In the genomic region with DNA sequence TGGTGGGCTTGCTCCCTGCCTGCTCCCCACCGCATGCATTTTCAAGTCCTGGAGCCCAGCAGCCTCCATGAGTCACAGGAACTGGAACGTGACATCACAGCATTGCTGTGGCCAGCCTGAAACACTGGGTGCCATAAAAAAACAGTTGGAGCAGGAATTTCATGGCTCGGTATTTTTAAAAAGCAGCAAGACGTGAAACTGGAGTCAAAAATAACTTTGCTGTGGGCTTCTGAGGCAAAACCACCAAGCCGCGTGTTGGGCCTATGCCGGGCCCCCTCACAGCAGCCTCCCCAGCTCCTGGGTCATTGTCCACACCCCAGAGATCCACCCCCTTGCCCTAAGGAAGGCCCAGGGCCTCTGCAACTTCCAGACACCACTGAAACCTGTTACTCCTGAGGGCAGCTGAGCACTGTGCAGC, we compare ENCODE assay signal across 9 cellular contexts. TPM values are rescaled to one million over a fixed set of nuclear protein-coding genes. Genes with fewer than 3 reads are reported as not detected.
DNase-seq lines count a peak whose midpoint lies in the region; ATAC-seq, FAIRE-seq and TF ChIP-seq lines count a peak whose summit lies in the region.
"Had no signal": no experiment of that assay in that cellular context is flagged by ENCODE, and none has a peak within 500 bp of the region (broad histone marks: within the 10 kb centered on the region; RNA-seq: fewer than 3 reads in every experiment).

No MANE protein-coding gene starts in this region.

- H3K36me3 Mint-ChIP-seq in chondrocyte (ENCODE audit: low read depth), result no peaks in the 10 kb centered on the region
- H3K36me3 Mint-ChIP-seq in naive thymus-derived CD4-positive, alpha-beta T cell, result no peaks in the 10 kb centered on the region

- H3K27me3 Mint-ChIP-seq in chondrocyte (ENCODE audit: low read depth), result no peaks in the 10 kb centered on the region
- no peaks in the 10 kb centered on the region for H3K27me3 Mint-ChIP-seq in naive thymus-derived CD4-positive, alpha-beta T cell

- peak overlapping the region; percentile 97 for H4K91ac ChIP-seq in IMR-90 (ENCODE audit: insufficient read depth, low read depth, low read length)

- H3K4me1 ChIP-seq in IMR-90 (ENCODE audit: control insufficient read depth, insufficient read depth, low read length) (peaks cover 50% of the 10 kb centered on the region), HepG2 (ENCODE audit: insufficient read depth, low read length) (peaks cover 53% of the 10 kb centered on the region), upper lobe of left lung (peaks cover 30 to 48% (median 39%) of the 10 kb centered on the region in 4 donors)
- H3K4me1 ChIP-seq in naive thymus-derived CD4-positive, alpha-beta T cell (ENCODE audit: control insufficient read depth in 2 of 2, insufficient read depth in 2 of 2, low read length in 2 of 2), result peaks cover 0 to 5% of the 10 kb centered on the region in 2 donors

- DNase-seq in IMR-90, result peak; percentile 92
- peak; percentile 42 for DNase-seq in chondrocyte (ENCODE audit: low spot score)
- DNase-seq in HepG2 (ENCODE audit: low spot score), result no peak
- DNase-seq in upper lobe of left lung, result no peak
- DNase-seq in activated CD4-positive, CD25-positive, alpha-beta regulatory T cell (lab: John Stamatoyannopoulos, UW), result no peak
- DNase-seq in naive thymus-derived CD4-positive, alpha-beta T cell, result no peak

- intact Hi-C loops in IMR-90 (cut with micrococcal nuclease), result loop anchor here (2.0 kb wide), 1 partner anchor 33 kb away; the partner anchor contains the start of gene DUSP7
- intact Hi-C loops in HepG2 (cut with micrococcal nuclease; ENCODE audit: unreplicated experiment), result no loop called here
- intact Hi-C loops in naive thymus-derived CD4-positive, alpha-beta T cell (cut with micrococcal nuclease), result no loop called here

- 0% methylated on average over 1 of the region's 7 CpGs; no CpG with 5 or more reads in 1 of the 2 experiments for WGBS in IMR-90 (ENCODE audit: extremely low coverage in 2 of 2, insufficient read length in 1 of 2), 2 experiments
- 91% methylated on average over 6 of the region's 7 CpGs for WGBS in HepG2 (ENCODE audit: low lambda C conversion rate)
- WGBS in upper lobe of left lung, 2 donors, result 75 to 85% methylated on average over 7 of the region's 7 CpGs

- no peak for TF ChIP-seq EP300 in HepG2 (IDR thresholded peaks at IDR 0.05; ENCODE audit: low read depth in 2 of 2, low read length in 2 of 2)
- TF ChIP-seq EP300 in HepG2 (CRISPR knock-in tag; IDR thresholded peaks at IDR 0.05; ENCODE audit: borderline replicate concordance), result no peak
- TF ChIP-seq EP300 in upper lobe of left lung (IDR thresholded peaks at IDR 0.05), result no peak

- H4K5ac ChIP-seq in IMR-90 (ENCODE audit: low read depth, low read length), result peak overlapping the region; percentile 62

- H3K9ac ChIP-seq in IMR-90 (ENCODE audit: low read depth, low read length), result peak overlapping the region; percentile 41
- H3K9ac ChIP-seq in HepG2 (ENCODE audit: insufficient read depth, low read depth, low read length), result no peak overlapping the region
- H3K9ac ChIP-seq: KMS-11 had no signal

- H4K20me1 ChIP-seq in IMR-90 (ENCODE audit: insufficient read depth, low read length) (peaks cover 4% of the 10 kb centered on the region; the same call in 1 of the 2 replicates), HepG2 (ENCODE audit: insufficient read depth, low read length) (no peaks in the 10 kb centered on the region)

- BruUV-seq in IMR-90 (replicated peaks; lab: Mats Ljungman, UMichigan) (no TSS peak), HepG2 (replicated peaks; lab: Mats Ljungman, UMichigan) (no TSS peak)

- H3K27ac ChIP-seq in IMR-90 (ENCODE audit: insufficient read depth, low read length) (peak overlapping the region; percentile 89), HepG2 (ENCODE audit: extremely low read length, insufficient read depth, low read length) (no peak overlapping the region), upper lobe of left lung (peak overlapping the region; percentile 62 to 72 (median 69))
- no peak overlapping the region for H3K27ac ChIP-seq in naive thymus-derived CD4-positive, alpha-beta T cell (ENCODE audit: low read depth, low read length)
- H3K27ac ChIP-seq: KMS-11 had no signal

- TF ChIP-seq POLR2A in IMR-90 (IDR thresholded peaks at IDR 0.05; ENCODE audit: low read depth, low read length), result no peak
- TF ChIP-seq POLR2A in HepG2 (IDR thresholded peaks at IDR 0.05; ENCODE audit: insufficient read depth in 1 of 2, low read depth in 2 of 2, low read length in 2 of 2), result no peak
- TF ChIP-seq POLR2A in upper lobe of left lung (IDR thresholded peaks at IDR 0.05), result no peak

- H2AK5ac ChIP-seq in IMR-90 (ENCODE audit: low read depth, low read length), result peak overlapping the region; percentile 96

- H3K56ac ChIP-seq in IMR-90 (ENCODE audit: extremely low read depth, insufficient read depth, low read length), result peak overlapping the region; percentile 40; the same call in 1 of the 2 replicates

- peak overlapping the region; percentile 87 for H2BK20ac ChIP-seq in IMR-90 (ENCODE audit: low read depth, low read length)

- no peak overlapping the region; the same call in 1 of the 2 replicates for H3K4me2 ChIP-seq in IMR-90 (ENCODE audit: low read depth, low read length)
- no peak overlapping the region for H3K4me2 ChIP-seq in HepG2 (ENCODE audit: low read depth, low read length)
- H3K4me2 ChIP-seq: KMS-11 had no signal

- TF ChIP-seq CTCF in IMR-90 (conservative IDR thresholded peaks at IDR 0.05; ENCODE audit: low read depth, low read length) (no peak), chondrocyte (IDR thresholded peaks at IDR 0.05) (no peak), HepG2 (CRISPR knock-in tag; IDR thresholded peaks at IDR 0.05) (no peak), upper lobe of left lung (IDR thresholded peaks at IDR 0.05) (no peak)

- H3K9me3 Mint-ChIP-seq in chondrocyte (ENCODE audit: low read depth), result no peaks in the 10 kb centered on the region
- no peaks in the 10 kb centered on the region for H3K9me3 Mint-ChIP-seq in naive thymus-derived CD4-positive, alpha-beta T cell

- H3K9me3 ChIP-seq in IMR-90 (ENCODE audit: control insufficient read depth, insufficient read depth, low read length) (no peaks in the 10 kb centered on the region), HepG2 (ENCODE audit: low read length) (no peaks in the 10 kb centered on the region), upper lobe of left lung (no peaks in the 10 kb centered on the region)
- H3K9me3 ChIP-seq in naive thymus-derived CD4-positive, alpha-beta T cell (ENCODE audit: control insufficient read depth in 2 of 3, low read length in 3 of 3), result no peaks in the 10 kb centered on the region

- peak overlapping the region; percentile 94 for H3K4ac ChIP-seq in IMR-90 (ENCODE audit: low read depth, low read length)

- H3K14ac ChIP-seq in IMR-90 (replicated peaks; ENCODE audit: low read depth, low read length), result peak overlapping the region; percentile 66

- H2BK15ac ChIP-seq in IMR-90 (ENCODE audit: low read depth, low read length), result peak overlapping the region; percentile 82; the same call in 2 of the 3 replicates

- peak overlapping the region; percentile 92 for H2BK5ac ChIP-seq in IMR-90 (ENCODE audit: low read depth, low read length, poor library complexity, severe bottlenecking)

- peak overlapping the region; percentile 93 for H2BK120ac ChIP-seq in IMR-90 (ENCODE audit: low read depth, low read length)

- CTCF ChIA-PET in IMR-90 (lab: Yijun Ruan, JAX), result no interaction called here
- CTCF ChIA-PET in HepG2 (lab: Yijun Ruan, JAX; ENCODE audit: low intra/inter-chr PET ratio, low total read pairs), result no interaction called here
- CTCF ChIA-PET in naive thymus-derived CD4-positive, alpha-beta T cell (lab: Charles Lee), result no interaction called here

- dilution Hi-C loops in IMR-90 (cut with HindIII; ENCODE audit: low sequenced_read_pairs, unreplicated experiment), result no loop called here

- peak overlapping the region; percentile 87 to 90 for H4K8ac ChIP-seq in IMR-90 (ENCODE audit: low read depth in 2 of 2, low read length in 2 of 2)

- peak overlapping the region; percentile 74 for H3K18ac ChIP-seq in IMR-90 (ENCODE audit: low read depth, low read length)

- H2AFZ ChIP-seq in IMR-90 (replicated peaks; ENCODE audit: low read length, poor library complexity) (peak overlapping the region; percentile 76), HepG2 (ENCODE audit: low read length) (no peak overlapping the region)

- peak; percentile 13; the same call in 1 of the 2 replicates for TF ChIP-seq RAD21 in IMR-90 (IDR thresholded peaks at IDR 0.05; ENCODE audit: low read length)
- TF ChIP-seq RAD21 in HepG2 (CRISPR knock-in tag; IDR thresholded peaks at IDR 0.05), result no peak

- POLR2A ChIA-PET in IMR-90 (lab: Charles Lee; ENCODE audit: unreplicated experiment) (no interaction called here), HepG2 (lab: Yijun Ruan, JAX) (no interaction called here)
- POLR2A ChIA-PET in naive thymus-derived CD4-positive, alpha-beta T cell (lab: Charles Lee), result no interaction called here

- peaks cover 8 to 64% of the 10 kb centered on the region in 2 experiments; a peak in 3 of 4 replicates for H3K79me1 ChIP-seq in IMR-90 (ENCODE audit: low read depth in 1 of 2, low read length in 2 of 2)

- in situ Hi-C loops in IMR-90 (cut with MboI; ENCODE audit: low sequenced_read_pairs), result no loop called here
- in situ Hi-C loops in HepG2 (cut with HindIII; ENCODE audit: extremely low pct_ligation_motif_present, low pct_unique_long_range_greater_than_20kb), result no loop called here

- peak overlapping the region; percentile 81 for H3K23ac ChIP-seq in IMR-90 (ENCODE audit: low read depth, low read length)

- H2AK9ac ChIP-seq in IMR-90 (replicated peaks; ENCODE audit: low read depth, low read length, poor library complexity), result peak overlapping the region; percentile 86

- H3K9me1 ChIP-seq in IMR-90 (ENCODE audit: insufficient read depth, low read length), result peaks cover 71% of the 10 kb centered on the region

- H3K4me3 ChIP-seq in IMR-90 (ENCODE audit: insufficient read depth, low read depth, low read length), result no peak overlapping the region
- H3K4me3 ChIP-seq in HepG2 (replicated peaks in 1 of 3; ENCODE audit: insufficient read depth in 1 of 3, low read depth in 2 of 3, low read length in 3 of 3), result no peak overlapping the region
- no peak overlapping the region for H3K4me3 ChIP-seq in upper lobe of left lung
- H3K4me3 ChIP-seq in naive thymus-derived CD4-positive, alpha-beta T cell (ENCODE audit: low read length), result no peak overlapping the region

- H3K4me3 Mint-ChIP-seq in chondrocyte (ENCODE audit: unreplicated experiment), result no peak overlapping the region
- H3K4me3 Mint-ChIP-seq in naive thymus-derived CD4-positive, alpha-beta T cell, result no peak overlapping the region

- ATAC-seq in IMR-90 (ENCODE audit: low read depth) (peak; percentile 75), HepG2 (no peak), upper lobe of left lung (ENCODE audit: low FRiP score in 2 of 2) (peak in 1 of 2 donors; percentile 63), HG02571 (IDR thresholded peaks at IDR 0.05; ENCODE audit: unreplicated experiment) (no peak)
- ATAC-seq in naive thymus-derived CD4-positive, alpha-beta T cell, result no peak

- H3K79me2 ChIP-seq in HepG2 (ENCODE audit: insufficient read depth, low read length), result no peaks in the 10 kb centered on the region

- no peak for FAIRE-seq in HepG2 (lab: Jason Lieb, UNC)
- FAIRE-seq: GM19239 had no signal

- peaks cover 65% of the 10 kb centered on the region for H3K4me1 Mint-ChIP-seq in chondrocyte (ENCODE audit: low read depth)
- H3K4me1 Mint-ChIP-seq in naive thymus-derived CD4-positive, alpha-beta T cell, result peaks cover 11 to 30% (median 19%) of the 10 kb centered on the region in 7 donors

- no peaks in the 10 kb centered on the region for H3K27me3 ChIP-seq in IMR-90 (ENCODE audit: control insufficient read depth, insufficient read depth, low read length)
- no peaks in the 10 kb centered on the region for H3K27me3 ChIP-seq in HepG2 (ENCODE audit: control insufficient read depth in 1 of 2, insufficient read depth in 2 of 2, low read length in 2 of 2)
- no peaks in the 10 kb centered on the region for H3K27me3 ChIP-seq in upper lobe of left lung
- no peaks in the 10 kb centered on the region for H3K27me3 ChIP-seq in naive thymus-derived CD4-positive, alpha-beta T cell (ENCODE audit: control insufficient read depth in 2 of 2, insufficient read depth in 2 of 2, low read length in 2 of 2)

- H3K36me3 ChIP-seq in IMR-90 (ENCODE audit: control insufficient read depth, insufficient read depth, low read length), result no peaks in the 10 kb centered on the region
- peaks cover 0 to 14% of the 10 kb centered on the region in 2 experiments; a peak in 1 of 5 replicates for H3K36me3 ChIP-seq in HepG2 (replicated peaks in 1 of 2; ENCODE audit: control insufficient read depth in 1 of 2, insufficient read depth in 2 of 2, low read length in 2 of 2)
- H3K36me3 ChIP-seq in upper lobe of left lung, result no peaks in the 10 kb centered on the region
- no peaks in the 10 kb centered on the region for H3K36me3 ChIP-seq in naive thymus-derived CD4-positive, alpha-beta T cell (ENCODE audit: control insufficient read depth in 2 of 3, insufficient read depth in 3 of 3, low read length in 3 of 3)

- H3K27ac Mint-ChIP-seq in chondrocyte (ENCODE audit: unreplicated experiment), result peak overlapping the region; percentile 93
- no peak overlapping the region for H3K27ac Mint-ChIP-seq in naive thymus-derived CD4-positive, alpha-beta T cell

RNA-seq across cellular contexts. Expression of gene DUSP7, which starts 33.8 kb away (rescaled TPM):
- total RNA-seq in IMR-90 (2012; rRNA removed) (9.3 and 9.7 TPM in 2 replicates), chondrocyte (32.5 to 33.6 TPM (median 33.3 TPM) in 3 replicates), HepG2 (2016; rRNA removed; fragmentation: Illumina TruSeq; extraction: Trizol) (6.6 and 7.3 TPM in 2 replicates), upper lobe of left lung (10 to 100 TPM; 24.1 to 49.1 (median 35.3) TPM)
- polyA plus RNA-seq in IMR-90 (2012; rRNA removed) (24.0 and 27.8 TPM in 2 replicates), HepG2 (2011; rRNA removed) (8.7 and 8.8 TPM in 2 replicates)
- polyA plus RNA-seq in IMR-90 (2012; cell fraction: cytosol; rRNA removed), result 10.9 and 26.7 TPM in 2 replicates
- polyA plus RNA-seq in IMR-90 (2012; cell fraction: nucleus; rRNA removed; ENCODE audit: low replicate concordance), result 8.9 and 16.8 TPM in 2 replicates
- 4.7 and 5.1 TPM in 2 replicates for total RNA-seq in HepG2 (2016; cell fraction: cytosol; rRNA removed; fragmentation: Illumina TruSeq; extraction: Trizol; ENCODE audit: low read depth)
- 5.1 and 7.0 TPM in 2 replicates for total RNA-seq in HepG2 (2016; cell fraction: insoluble cytoplasmic fraction; rRNA removed; fragmentation: Illumina TruSeq; extraction: Trizol)
- 14.7 and 15.2 TPM in 2 replicates for total RNA-seq in HepG2 (2016; cell fraction: membrane; rRNA removed; fragmentation: Illumina TruSeq; extraction: Trizol)
- total RNA-seq in HepG2 (2016; cell fraction: nucleus; rRNA removed; fragmentation: Illumina TruSeq; extraction: Trizol), result 4.6 and 4.7 TPM in 2 replicates
- polyA plus RNA-seq in HepG2 (2011; cell fraction: cytosol; rRNA removed), result 8.3 and 10.5 TPM in 2 replicates
- polyA plus RNA-seq in HepG2 (2011; cell fraction: nucleus; rRNA removed), result 5.7 and 6.3 TPM in 2 replicates
- 2.9 and 3.4 TPM in 2 replicates for polyA plus RNA-seq in HepG2 (2012)
- polyA plus RNA-seq in HepG2 (2016; cell fraction: cytosol; fragmentation: Illumina TruSeq; extraction: Trizol; ENCODE audit: low read depth), result 7.5 and 8.7 TPM in 2 replicates
- 9.3 and 11.6 TPM in 2 replicates for polyA plus RNA-seq in HepG2 (2016; cell fraction: insoluble cytoplasmic fraction; fragmentation: Illumina TruSeq; extraction: Trizol; ENCODE audit: low read depth)
- 15.7 and 19.4 TPM in 2 replicates for polyA plus RNA-seq in HepG2 (2016; cell fraction: membrane; fragmentation: Illumina TruSeq; extraction: Trizol; ENCODE audit: low read depth)
- 7.9 and 8.3 TPM in 2 replicates for polyA plus RNA-seq in HepG2 (2016; cell fraction: nucleus; fragmentation: Illumina TruSeq; extraction: Trizol; ENCODE audit: insufficient read depth, low read depth)
- 31.6 and 87.2 TPM in 2 replicates for polyA minus RNA-seq in HepG2 (2011; rRNA and poly(A)+ RNA removed; ENCODE audit: low replicate concordance)
- 8.1 and 9.1 TPM in 2 replicates for polyA minus RNA-seq in HepG2 (2011; cell fraction: cytosol; rRNA and poly(A)+ RNA removed)
- 4.6 and 5.6 TPM in 2 replicates for polyA minus RNA-seq in HepG2 (2011; cell fraction: nucleus; rRNA and poly(A)+ RNA removed)
- 10 to 100 TPM; 12.6 to 41.5 (median 40.4) TPM for total RNA-seq in naive thymus-derived CD4-positive, alpha-beta T cell
- polyA plus RNA-seq in naive thymus-derived CD4-positive, alpha-beta T cell, result 1 to 10 TPM; 4.9 to 6.9 TPM

Comparison
In these comparisons a context has a peak if more than half of its experiments do, and no peak if none do; other contexts are left out.
1. DNase-seq: peak in IMR-90 (single experiment) and chondrocyte (single experiment); none in HepG2 (single experiment), upper lobe of left lung (0 of 2), activated CD4-positive, CD25-positive, alpha-beta regulatory T cell (0 of 4) and naive thymus-derived CD4-positive, alpha-beta T cell (0 of 9).
2. H3K27ac ChIP-seq: peak in IMR-90 (single experiment) and upper lobe of left lung (4 of 4); none in HepG2 (single experiment) and naive thymus-derived CD4-positive, alpha-beta T cell (single experiment).